8 cellular contexts compared by ENCODE assay signal in genomic region chr5:78649220-78649700, GRCh38. TPM values are rescaled to one million over a fixed set of nuclear protein-coding genes. Genes with fewer than 3 reads are reported as not detected.
DNase-seq lines count a peak whose midpoint lies in the region; ATAC-seq and TF ChIP-seq lines count a peak whose summit lies in the region.

No MANE protein-coding gene starts in this region.

- dilution Hi-C loops in IMR-90 (cut with HindIII; ENCODE audit: low sequenced_read_pairs, unreplicated experiment), result no loop called here

- in situ Hi-C loops in IMR-90 (cut with MboI; ENCODE audit: low sequenced_read_pairs), result no loop called here

- no peak overlapping the region for H3K27ac Mint-ChIP-seq in dendritic cell treated with granulocyte-macrophage colony-stimulating factor and Interleukin-4, amounts not matched to agents 40 ng/mL and 50 ng/mL, for 4 days

- peaks cover 26% of the 10 kb centered on the region for H3K27me3 Mint-ChIP-seq in dendritic cell treated with granulocyte-macrophage colony-stimulating factor and Interleukin-4, amounts not matched to agents 40 ng/mL and 50 ng/mL, for 4 days

- peak overlapping the region; percentile 79 for H3K4me3 ChIP-seq in AG09309 (ENCODE audit: control insufficient read depth, low read depth, low read length)
- H3K4me3 ChIP-seq in IMR-90 (ENCODE audit: insufficient read depth, low read depth, low read length), result peak overlapping the region; percentile 95
- H3K4me3 ChIP-seq in mucosa of stomach (ENCODE audit: low read length), result peak overlapping the region; percentile 39

- H3K14ac ChIP-seq in IMR-90 (replicated peaks; ENCODE audit: low read depth, low read length), result 0 out of 2 replicates have a peak overlapping the region, but pooled peaks have one; percentile 25

- peak overlapping the region; percentile 84 for H2AFZ ChIP-seq in IMR-90 (replicated peaks; ENCODE audit: low read length, poor library complexity)

- peaks cover 9% of the 10 kb centered on the region for H3K9me1 ChIP-seq in IMR-90 (ENCODE audit: insufficient read depth, low read length)

- H3K36me3 Mint-ChIP-seq in dendritic cell treated with granulocyte-macrophage colony-stimulating factor and Interleukin-4, amounts not matched to agents 40 ng/mL and 50 ng/mL, for 4 days (ENCODE audit: low read depth), result peaks cover 17% of the 10 kb centered on the region

- H4K5ac ChIP-seq in IMR-90 (ENCODE audit: low read depth, low read length), result no peak overlapping the region

- H3K23ac ChIP-seq in IMR-90 (ENCODE audit: low read depth, low read length), result peak overlapping the region; percentile 65; the same call in 1 of the 2 replicates

- no TSS peak for BruUV-seq in IMR-90 (replicated peaks; lab: Mats Ljungman, UMichigan)

- H3K27me3 ChIP-seq in IMR-90 (ENCODE audit: control insufficient read depth, insufficient read depth, low read length) (no peaks in the 10 kb centered on the region), mucosa of stomach (ENCODE audit: control insufficient read depth, insufficient read depth, low read length) (no peaks in the 10 kb centered on the region)

- peak overlapping the region; percentile 1; the same call in 1 of the 2 replicates for H3K18ac ChIP-seq in IMR-90 (ENCODE audit: low read depth, low read length)

- no peak for TF ChIP-seq RAD21 in IMR-90 (IDR thresholded peaks at IDR 0.05; ENCODE audit: low read length)

- H2BK20ac ChIP-seq in IMR-90 (ENCODE audit: low read depth, low read length), result no peak overlapping the region

- H3K9ac ChIP-seq in IMR-90 (ENCODE audit: low read depth, low read length) (peak overlapping the region; percentile 54), mucosa of stomach (ENCODE audit: low read length) (peak overlapping the region; percentile 77)

- H3K4me1 ChIP-seq in IMR-90 (ENCODE audit: control insufficient read depth, insufficient read depth, low read length) (peaks cover 14% of the 10 kb centered on the region), mucosa of stomach (ENCODE audit: control insufficient read depth, insufficient read depth, low read length) (peaks cover 20% of the 10 kb centered on the region)

- H3K27ac ChIP-seq in IMR-90 (ENCODE audit: insufficient read depth, low read length), result peak overlapping the region; percentile 40

- intact Hi-C loops in IMR-90 (cut with micrococcal nuclease), result loop anchor here (5.0 kb wide), 7 partner anchors 57 to 318 kb away; partner anchors contain the start of gene SCAMP1
- intact Hi-C loops in dendritic cell treated with granulocyte-macrophage colony-stimulating factor and Interleukin-4, amounts not matched to agents 40 ng/mL and 50 ng/mL, for 4 days (cut with micrococcal nuclease), result loop anchor here (5.0 to 10.0 kb wide), 2 partner anchors 107 to 236 kb away; no protein-coding TSS in a partner anchor

- no peaks in the 10 kb centered on the region for H3K9me3 ChIP-seq in IMR-90 (ENCODE audit: control insufficient read depth, insufficient read depth, low read length)
- no peaks in the 10 kb centered on the region for H3K9me3 ChIP-seq in mucosa of stomach (ENCODE audit: control insufficient read depth, low read length)

- H2BK120ac ChIP-seq in IMR-90 (ENCODE audit: low read depth, low read length), result peak overlapping the region; percentile 34; the same call in 1 of the 2 replicates

- CTCF ChIA-PET in IMR-90 (lab: Yijun Ruan, JAX), result interaction anchor here (2.0 kb wide), 1 partner anchor 32 kb away, joined by 8 read pairs; no protein-coding TSS in a partner anchor

- no peak overlapping the region for H2BK15ac ChIP-seq in IMR-90 (ENCODE audit: low read depth, low read length)

- 0 out of 2 replicates have a peak overlapping the region, but pooled peaks have one; percentile 27 for H2AK5ac ChIP-seq in IMR-90 (ENCODE audit: low read depth, low read length)

- H3K4me3 Mint-ChIP-seq in dendritic cell treated with granulocyte-macrophage colony-stimulating factor and Interleukin-4, amounts not matched to agents 40 ng/mL and 50 ng/mL, for 4 days, result peak overlapping the region; percentile 87

- ATAC-seq in IMR-90 (ENCODE audit: low read depth) (no peak), GM19455 (IDR thresholded peaks at IDR 0.05; ENCODE audit: unreplicated experiment) (no peak), HG02610 (IDR thresholded peaks at IDR 0.05; ENCODE audit: unreplicated experiment) (no peak)

- H3K79me1 ChIP-seq in IMR-90 (ENCODE audit: low read depth in 1 of 2, low read length in 2 of 2), result peaks cover 15 to 37% of the 10 kb centered on the region in 2 experiments

- peak overlapping the region; percentile 22 for H2BK5ac ChIP-seq in IMR-90 (ENCODE audit: low read depth, low read length, poor library complexity, severe bottlenecking)

- DNase-seq in AG09309 (ENCODE audit: low read depth) (no peak), IMR-90 (no peak)
- no peak for DNase-seq in stimulated activated CD8-positive, alpha-beta memory T cell treated with anti-CD3 and anti-CD28 coated beads, Interleukin-4, amount 100 ng/mL, for 48 hours
- DNase-seq in stimulated activated CD4-positive, alpha-beta T cell treated with anti-CD3 and anti-CD28 coated beads, Interleukin-4, amount 100 ng/mL, for 24 hours, result no peak

- no peaks in the 10 kb centered on the region for H3K9me3 Mint-ChIP-seq in dendritic cell treated with granulocyte-macrophage colony-stimulating factor and Interleukin-4, amounts not matched to agents 40 ng/mL and 50 ng/mL, for 4 days

- no peak for TF ChIP-seq POLR2A in IMR-90 (IDR thresholded peaks at IDR 0.05; ENCODE audit: low read depth, low read length)

- H4K91ac ChIP-seq in IMR-90 (ENCODE audit: insufficient read depth, low read depth, low read length), result no peak overlapping the region; the same call in 1 of the 2 replicates

- peak overlapping the region; percentile 46 for H3K4ac ChIP-seq in IMR-90 (ENCODE audit: low read depth, low read length)

- TF ChIP-seq CTCF in AG09309 (IDR thresholded peaks at IDR 0.05; ENCODE audit: control insufficient read depth, insufficient read depth, low read depth, low read length, missing control alignments) (no peak), IMR-90 (conservative IDR thresholded peaks at IDR 0.05; ENCODE audit: low read depth, low read length) (no peak)

- peak overlapping the region; percentile 55 for H3K4me2 ChIP-seq in IMR-90 (ENCODE audit: low read depth, low read length)

- no peak overlapping the region; the same call in 1 of the 2 replicates for H3K56ac ChIP-seq in IMR-90 (ENCODE audit: extremely low read depth, insufficient read depth, low read length)

- H2AK9ac ChIP-seq in IMR-90 (replicated peaks; ENCODE audit: low read depth, low read length, poor library complexity), result peak overlapping the region; percentile 51

- H3K36me3 ChIP-seq in IMR-90 (ENCODE audit: control insufficient read depth, insufficient read depth, low read length), result peaks cover 2% of the 10 kb centered on the region; the same call in 1 of the 2 replicates
- no peaks in the 10 kb centered on the region for H3K36me3 ChIP-seq in mucosa of stomach (ENCODE audit: control insufficient read depth, insufficient read depth, low read length)

- H4K20me1 ChIP-seq in IMR-90 (ENCODE audit: insufficient read depth, low read length), result peaks cover 10% of the 10 kb centered on the region; the same call in 1 of the 2 replicates

- POLR2A ChIA-PET in IMR-90 (lab: Charles Lee; ENCODE audit: unreplicated experiment), result no interaction called here

- 7% methylated on average over 14 of the region's 23 CpGs; no CpG with 5 or more reads in 1 of the 2 experiments for WGBS in IMR-90 (ENCODE audit: extremely low coverage in 2 of 2, insufficient read length in 1 of 2), 2 experiments

- H4K8ac ChIP-seq in IMR-90 (ENCODE audit: low read depth in 2 of 2, low read length in 2 of 2), result peak overlapping the region in 1 of 2 experiments; percentile 65; a peak in 1 of 4 replicates

- peaks cover 34% of the 10 kb centered on the region for H3K4me1 Mint-ChIP-seq in dendritic cell treated with granulocyte-macrophage colony-stimulating factor and Interleukin-4, amounts not matched to agents 40 ng/mL and 50 ng/mL, for 4 days (ENCODE audit: low read depth)

TF ChIP-seq in IMR-90, 13 proteins besides CTCF, POLR2A, EP300 and RAD21:
- TF ChIP-seq FOS (IDR thresholded peaks at IDR 0.05; ENCODE audit: low read depth, low read length), result no peak
- no peak for TF ChIP-seq USF2 (IDR thresholded peaks at IDR 0.05; ENCODE audit: low read depth, low read length)
- TF ChIP-seq ELK1 (IDR thresholded peaks at IDR 0.05; ENCODE audit: borderline replicate concordance, low read depth, low read length), result no peak
- no peak for TF ChIP-seq CEBPB (IDR thresholded peaks at IDR 0.05; ENCODE audit: low read depth, low read length)
- TF ChIP-seq NFE2L2 (IDR thresholded peaks at IDR 0.05; ENCODE audit: low read depth, low read length), result no peak
- TF ChIP-seq CHD1 (IDR thresholded peaks at IDR 0.05; ENCODE audit: low read depth, low read length), result no peak
- TF ChIP-seq RCOR1 (IDR thresholded peaks at IDR 0.05; ENCODE audit: insufficient replicate concordance, low read length), result no peak
- TF ChIP-seq BHLHE40 (IDR thresholded peaks at IDR 0.05; ENCODE audit: low read depth, low read length), result no peak
- TF ChIP-seq SMC3 (IDR thresholded peaks at IDR 0.05; ENCODE audit: low read depth, low read length), result no peak
TF ChIP-seq in IMR-90: peak in this region for 0.

RNA-seq across cellular contexts. Expression of gene LHFPL2, which starts 0.7 kb away (rescaled TPM):
- total RNA-seq in IMR-90 (2012; rRNA removed), result 11.1 and 11.3 TPM in 2 replicates
- 5.0 and 6.5 TPM in 2 replicates for polyA plus RNA-seq in IMR-90 (2012; rRNA removed)
- 3.8 and 6.1 TPM in 2 replicates for polyA plus RNA-seq in IMR-90 (2012; cell fraction: cytosol; rRNA removed)
- polyA plus RNA-seq in IMR-90 (2012; cell fraction: nucleus; rRNA removed; ENCODE audit: low replicate concordance), result 4.8 and 12.1 TPM in 2 replicates

Comparison
In these comparisons a context has a peak if more than half of its experiments do, and no peak if none do; other contexts are left out.
1. H3K4me3 ChIP-seq: peak in every context shown above with its lines; median percentile 95 in IMR-90; 79 in AG09309; 39 in mucosa of stomach.